Comparison of ENCODE assay signal across 8 cellular contexts in the genomic region with DNA sequence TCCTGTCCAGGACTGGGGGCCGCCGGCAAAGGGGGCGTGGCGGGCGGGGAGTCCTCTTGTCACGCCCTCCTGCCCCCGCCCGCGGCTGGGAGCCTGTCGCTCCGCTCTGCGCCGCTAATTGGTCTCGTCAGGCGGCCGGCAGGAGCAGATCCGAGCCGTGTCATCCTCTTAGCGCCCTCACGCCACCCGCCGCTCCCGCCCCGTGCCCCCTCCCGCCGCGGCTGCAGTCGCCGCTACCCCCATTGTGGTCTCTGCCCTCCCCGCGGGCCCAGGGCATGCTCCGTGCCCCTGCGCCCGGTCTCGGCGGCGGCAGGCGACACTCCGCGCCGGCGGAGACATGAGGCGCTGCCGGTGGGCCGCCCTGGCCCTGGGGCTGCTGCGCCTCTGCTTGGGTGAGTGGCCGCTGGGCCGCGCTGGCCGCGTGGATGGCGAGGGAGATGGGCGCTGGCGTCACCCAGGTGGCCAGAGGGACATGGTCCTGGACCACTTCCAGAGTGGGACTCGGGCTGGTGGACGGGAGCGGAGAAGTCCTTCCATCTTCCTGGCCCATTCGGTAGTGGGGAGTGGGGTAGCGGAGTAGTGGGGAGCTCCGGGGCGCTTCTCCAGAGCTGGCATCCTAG. TPM values are rescaled to one million over a fixed set of nuclear protein-coding genes. Genes with fewer than 3 reads are reported as not detected.
A peak's percentile ranks its signal among the peaks of the same experiment; 100 is the strongest.
DNase-seq lines count a peak whose midpoint lies in the region; ATAC-seq and TF ChIP-seq lines count a peak whose summit lies in the region.

A gene (plus strand): TSS at position 114 of the 620 bp plus-strand sequence. CDS start 224 bp downstream, at position 338.

- no peak for TF ChIP-seq CTCF in upper lobe of right lung (IDR thresholded peaks at IDR 0.05)

- peak within 1 kb of the TSS; percentile 34 for H3K4me3 Mint-ChIP-seq in activated CD4-positive, alpha-beta memory T cell treated with anti-CD3 and anti-CD28 coated beads for 36 hours

- H3K9me3 Mint-ChIP-seq in activated CD4-positive, alpha-beta memory T cell treated with anti-CD3 and anti-CD28 coated beads for 36 hours, result no peaks in the 10 kb centered on the region

- peaks cover 13% of the 10 kb centered on the region for H3K4me1 Mint-ChIP-seq in activated CD4-positive, alpha-beta memory T cell treated with anti-CD3 and anti-CD28 coated beads for 36 hours (ENCODE audit: low read depth)

- peaks cover 30% of the 10 kb centered on the region for H3K27me3 Mint-ChIP-seq in activated CD4-positive, alpha-beta memory T cell treated with anti-CD3 and anti-CD28 coated beads for 36 hours

- H3K36me3 Mint-ChIP-seq in activated CD4-positive, alpha-beta memory T cell treated with anti-CD3 and anti-CD28 coated beads for 36 hours, result no peaks in the 10 kb centered on the region

- ATAC-seq in GM21360 (IDR thresholded peaks at IDR 0.05; ENCODE audit: unreplicated experiment), result peak; percentile 68
- ATAC-seq in esophagus mucosa, result peak; percentile 47
- ATAC-seq in upper lobe of right lung, result peak; percentile 51

- peak within 1 kb of the TSS; percentile 74 for H3K4me3 ChIP-seq in HUES48 (ENCODE audit: low read depth, low read length)
- peak within 1 kb of the TSS; percentile 30 for H3K4me3 ChIP-seq in neuron (ENCODE audit: low read length)
- peak within 1 kb of the TSS; percentile 45 for H3K4me3 ChIP-seq in upper lobe of right lung

- intact Hi-C loops in activated CD4-positive, alpha-beta memory T cell treated with anti-CD3 and anti-CD28 coated beads for 36 hours (cut with micrococcal nuclease), result loop anchor here (5.0 kb wide), 1 partner anchor 57 kb away; a partner anchor contains a TSS
- intact Hi-C loops in upper lobe of right lung (cut with DNase I), result no loop called here

- H3K27ac ChIP-seq in HUES48 (ENCODE audit: low read depth, low read length) (no peak within 1 kb of the TSS), upper lobe of right lung (no peak within 1 kb of the TSS)

- H2AFZ ChIP-seq in neuron (ENCODE audit: low read depth, low read length), result peak within 1 kb of the TSS; percentile 69

- DNase-seq in DMS53 treated with DMSO at 0.1 percent for 48 hours (lab: John Stamatoyannopoulos, UW; ENCODE audit: unreplicated experiment) (peak; percentile 29), upper lobe of right lung (peak; percentile 70), HK-2 (ENCODE audit: unreplicated experiment) (no peak)
- peak; percentile 57 for DNase-seq in activated CD4-positive, alpha-beta memory T cell treated with anti-CD3 and anti-CD28 coated beads for 36 hours

- POLR2A ChIA-PET in activated CD4-positive, alpha-beta memory T cell treated with anti-CD3 and anti-CD28 coated beads for 36 hours (lab: Charles Lee), result no interaction called here

- H3K4me1 ChIP-seq in HUES48 (ENCODE audit: control insufficient read depth, insufficient read depth, low read length) (peaks cover 3% of the 10 kb centered on the region; the same call in 1 of the 2 replicates), neuron (ENCODE audit: insufficient read depth, low read length) (peaks cover 9% of the 10 kb centered on the region), upper lobe of right lung (peaks cover 5% of the 10 kb centered on the region)

- CTCF ChIA-PET in activated CD4-positive, alpha-beta memory T cell treated with anti-CD3 and anti-CD28 coated beads for 36 hours (lab: Charles Lee), result interaction anchor here (1.4 to 2.5 kb wide), 3 partner anchors 11 to 47 kb away, joined by 6 to 9 read pairs (median 8); no protein-coding TSS in a partner anchor

- no peaks in the 10 kb centered on the region for H3K9me3 ChIP-seq in HUES48 (ENCODE audit: control insufficient read depth, insufficient read depth, low read length)
- no peaks in the 10 kb centered on the region for H3K9me3 ChIP-seq in neuron (ENCODE audit: low read length)
- H3K9me3 ChIP-seq in upper lobe of right lung, result no peaks in the 10 kb centered on the region

- no peak within 1 kb of the TSS for H3K27ac Mint-ChIP-seq in activated CD4-positive, alpha-beta memory T cell treated with anti-CD3 and anti-CD28 coated beads for 36 hours

- H3K27me3 ChIP-seq in HUES48 (ENCODE audit: control insufficient read depth, insufficient read depth, low read length), result peaks cover 48% of the 10 kb centered on the region
- H3K27me3 ChIP-seq in neuron (ENCODE audit: insufficient read depth, low read length), result peaks cover 62% of the 10 kb centered on the region
- H3K27me3 ChIP-seq in upper lobe of right lung, result peaks cover 44% of the 10 kb centered on the region

- no peak within 1 kb of the TSS for H3K9ac ChIP-seq in HUES48 (ENCODE audit: low read depth, low read length)

- H3K36me3 ChIP-seq in HUES48 (ENCODE audit: control insufficient read depth, insufficient read depth, low read length) (no peaks in the 10 kb centered on the region), neuron (ENCODE audit: insufficient read depth, low read length) (no peaks in the 10 kb centered on the region), upper lobe of right lung (no peaks in the 10 kb centered on the region)

RNA-seq across cellular contexts. Expression of the gene that starts here (rescaled TPM):
- under 1 TPM; 0.40 to 0.75 TPM for total RNA-seq in activated CD4-positive, alpha-beta memory T cell treated with anti-CD3 and anti-CD28 coated beads for 36 hours
- 29.0 TPM for total RNA-seq in esophagus mucosa
- total RNA-seq in upper lobe of right lung, result 0.35 TPM

Comparison
In these comparisons a context has a peak if more than half of its experiments do, and no peak if none do; other contexts are left out.
1. RNA of the gene that starts here (total RNA-seq): 29.0 TPM in esophagus mucosa (single experiment); 0.40 to 0.75 TPM in activated CD4-positive, alpha-beta memory T cell treated with anti-CD3 and anti-CD28 coated beads for 36 hours and 0.35 TPM in upper lobe of right lung (single experiment); every median in the first group is over 10 times any median in the second.
2. Peak in DNase-seq in activated CD4-positive, alpha-beta memory T cell treated with anti-CD3 and anti-CD28 coated beads for 36 hours; RNA of the gene not detected or under 1 TPM.
3. Peak in DNase-seq, ATAC-seq and H3K4me3 ChIP-seq in upper lobe of right lung; RNA of the gene not detected or under 1 TPM.
4. Peak in every context shown above with its lines, with median percentiles within 50 percentile points of each other: ATAC-seq and H3K4me3 ChIP-seq.